ENCODE assay signal across 1 cellular context in genomic region chr1:220789532-220790147, GRCh38.
TF ChIP-seq lines count a peak whose summit lies in the region.

No MANE protein-coding gene starts in this region.

TF ChIP-seq in liver, 16 proteins besides CTCF, POLR2A, EP300 and RAD21 (continued from another document):
- TF ChIP-seq, protein P1, sequence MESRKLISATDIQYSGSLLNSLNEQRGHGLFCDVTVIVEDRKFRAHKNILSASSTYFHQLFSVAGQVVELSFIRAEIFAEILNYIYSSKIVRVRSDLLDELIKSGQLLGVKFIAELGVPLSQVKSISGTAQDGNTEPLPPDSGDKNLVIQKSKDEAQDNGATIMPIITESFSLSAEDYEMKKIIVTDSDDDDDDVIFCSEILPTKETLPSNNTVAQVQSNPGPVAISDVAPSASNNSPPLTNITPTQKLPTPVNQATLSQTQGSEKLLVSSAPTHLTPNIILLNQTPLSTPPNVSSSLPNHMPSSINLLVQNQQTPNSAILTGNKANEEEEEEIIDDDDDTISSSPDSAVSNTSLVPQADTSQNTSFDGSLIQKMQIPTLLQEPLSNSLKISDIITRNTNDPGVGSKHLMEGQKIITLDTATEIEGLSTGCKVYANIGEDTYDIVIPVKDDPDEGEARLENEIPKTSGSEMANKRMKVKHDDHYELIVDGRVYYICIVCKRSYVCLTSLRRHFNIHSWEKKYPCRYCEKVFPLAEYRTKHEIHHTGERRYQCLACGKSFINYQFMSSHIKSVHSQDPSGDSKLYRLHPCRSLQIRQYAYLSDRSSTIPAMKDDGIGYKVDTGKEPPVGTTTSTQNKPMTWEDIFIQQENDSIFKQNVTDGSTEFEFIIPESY (IDR thresholded peaks at IDR 0.05): peak; percentile 64
- TF ChIP-seq FOXA1 (IDR thresholded peaks at IDR 0.05): peak; percentile 26
- TF ChIP-seq SP1 (IDR thresholded peaks at IDR 0.05): peak; percentile 59
- peak in 1 of 2 donors; percentile 31 for TF ChIP-seq GABPA (IDR thresholded peaks at IDR 0.05 in 1 of 2, conservative IDR thresholded peaks at IDR 0.05 in 1 of 2)
- no peak for TF ChIP-seq EGR1 (IDR thresholded peaks at IDR 0.05; ENCODE audit: low read depth in 2 of 2)
